20 cellular contexts compared by ENCODE assay signal in the genomic region with DNA sequence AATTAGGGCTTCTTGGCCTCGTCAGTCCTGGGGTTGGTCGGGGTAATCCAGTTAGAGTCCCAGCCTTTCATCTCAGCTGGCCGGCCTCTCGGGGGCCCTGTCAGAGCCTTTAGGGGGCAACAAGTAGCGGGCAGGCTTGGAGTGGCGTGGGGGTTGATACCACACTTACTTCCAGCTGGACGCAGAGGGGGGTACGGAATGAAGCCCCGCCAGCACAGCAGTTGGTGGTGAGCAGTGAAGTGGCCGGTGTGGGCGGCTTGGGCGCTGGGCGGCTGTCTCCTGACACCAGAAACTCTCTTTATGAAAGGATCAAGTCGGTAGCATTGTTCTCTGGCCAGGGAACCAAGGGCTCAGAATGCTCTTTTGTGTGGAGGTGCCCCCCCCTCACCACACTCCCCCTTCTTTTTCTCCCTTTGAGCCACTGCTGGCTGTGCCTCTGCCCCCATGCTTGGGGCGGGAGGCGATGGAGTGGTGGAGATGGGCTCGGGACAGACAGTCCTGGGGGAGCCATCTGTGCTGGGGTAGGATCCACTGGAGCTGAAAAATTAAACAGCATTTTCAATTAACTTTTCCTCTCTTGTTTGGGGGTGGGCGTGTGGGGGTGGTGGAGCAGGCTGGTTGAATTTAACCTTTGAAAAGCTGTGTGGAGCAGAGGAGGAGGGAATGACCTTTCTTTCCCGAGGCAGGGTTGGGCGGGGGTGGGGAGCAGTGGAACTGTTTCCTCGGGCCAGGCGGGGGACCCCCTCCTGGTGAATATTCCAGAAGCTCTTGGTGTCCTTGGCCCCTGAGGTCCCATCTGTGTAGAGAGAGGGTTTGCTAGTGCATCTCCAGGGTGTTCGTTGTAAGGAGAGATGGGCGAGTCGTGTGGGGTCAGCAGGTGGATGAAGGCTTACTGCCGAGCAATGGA.
A peak's percentile ranks its signal among the peaks of the same experiment; 100 is the strongest.
DNase-seq lines count a peak whose midpoint lies in the region; ATAC-seq and TF ChIP-seq lines count a peak whose summit lies in the region.
"Had no signal": no experiment of that assay in that cellular context is flagged by ENCODE, and none has a peak within 500 bp of the region (broad histone marks: within the 10 kb centered on the region; RNA-seq: fewer than 3 reads in every experiment).

No MANE protein-coding gene starts in this region.

- DNase-seq in DMS 273 (lab: John Stamatoyannopoulos, UW; ENCODE audit: unreplicated experiment) = peak; percentile 24
- no peak for DNase-seq in DMS 273 treated with DMSO at 0.1 percent for 48 hours (lab: John Stamatoyannopoulos, UW)
- DNase-seq in dorsolateral prefrontal cortex = peak; percentile 22 to 94 (median 86)
- DNase-seq in medulla oblongata (ENCODE audit: extremely low spot score) = peak; percentile 95
- DNase-seq in substantia nigra (lab: John Stamatoyannopoulos, UW) = peak; percentile 55 to 95 (median 85)
- no peak for DNase-seq in left ventricle myocardium superior
- DNase-seq in NK-92 treated with Interleukin-12 subunit alpha and Interleukin-12 subunit beta, amount 100 ng/mL, for 24 hours (lab: John Stamatoyannopoulos, UW) = no peak
- DNase-seq: activated CD8-positive, alpha-beta T cell treated with anti-CD3 and anti-CD28 coated beads, Interleukin-2, amount 10 ng/mL, durations not matched to agents 7 days and 5 days; activated T-cell treated with anti-CD3 and anti-CD28 coated beads, Interleukin-2, amount 50 U/mL, for 24 hours; brain microvascular endothelial cell; NCI-H146; NCI-H345; SK-N-SH; stimulated activated CD4-positive, alpha-beta T cell treated with anti-CD3 and anti-CD28 coated beads, Interleukin-1b, Interleukin-23, amount 100 ng/mL, for 48 hours; stimulated activated naive CD4-positive, alpha-beta T cell treated with Interleukin-2 at 50 U/mL for 16 hours; T1000 had no signal

- ATAC-seq in left ventricle myocardium superior (no peak), HG03280 (IDR thresholded peaks at IDR 0.05; ENCODE audit: unreplicated experiment) (no peak)
- ATAC-seq: activated CD4-positive, CD25-positive, alpha-beta regulatory T cell treated with anti-CD3 and anti-CD28 coated beads, Interleukin-2, amount 50 U/mL, for 24 hours; activated CD8-positive, alpha-beta T cell treated with anti-CD3 and anti-CD28 coated beads, Interleukin-2, amount 10 ng/mL, durations not matched to agents 7 days and 5 days had no signal

- peak overlapping the region in 58 of 59 donors; percentile 71 to 100 (median 94) for H3K27ac ChIP-seq in dorsolateral prefrontal cortex
- peak overlapping the region; percentile 99 for H3K27ac ChIP-seq in substantia nigra (ENCODE audit: low read depth, low read length, poor library complexity, severe bottlenecking)
- H3K27ac ChIP-seq: 22Rv1, brain microvascular endothelial cell, parathyroid adenoma had no signal

- H3K27me3 ChIP-seq in dorsolateral prefrontal cortex = peaks cover 0 to 18% (median 0%) of the 10 kb centered on the region in 45 donors

- H3K4me3 ChIP-seq in dorsolateral prefrontal cortex = peak overlapping the region in 10 of 59 donors; percentile 1 to 25 (median 12)

- TF ChIP-seq CTCF in dorsolateral prefrontal cortex (IDR thresholded peaks at IDR 0.05 in 54 of 56, conservative IDR thresholded peaks at IDR 0.05 in 2 of 56; ENCODE audit: low read depth in 1 of 56, partially characterized antibody in 56 of 56) = peak in 8 of 56 donors; percentile 12 to 33 (median 16)

- intact Hi-C loops in dorsolateral prefrontal cortex (cut with DNase I) = loop anchor here (2.0 kb wide), 1 partner anchor 85 kb away; no protein-coding TSS in a partner anchor
- intact Hi-C loops in left ventricle myocardium superior (cut with micrococcal nuclease) = no loop called here

Comparison
In these comparisons a context has a peak if more than half of its experiments do, and no peak if none do; other contexts are left out.
1. DNase-seq: peak in DMS 273 (single experiment), dorsolateral prefrontal cortex (10 of 10), medulla oblongata (single experiment) and substantia nigra (49 of 49); none in DMS 273 treated with DMSO at 0.1 percent for 48 hours (single experiment), left ventricle myocardium superior (single experiment) and NK-92 treated with Interleukin-12 subunit alpha and Interleukin-12 subunit beta, amount 100 ng/mL, for 24 hours (single experiment).